Comparison of ENCODE assay signal across 10 cellular contexts in the genomic region with DNA sequence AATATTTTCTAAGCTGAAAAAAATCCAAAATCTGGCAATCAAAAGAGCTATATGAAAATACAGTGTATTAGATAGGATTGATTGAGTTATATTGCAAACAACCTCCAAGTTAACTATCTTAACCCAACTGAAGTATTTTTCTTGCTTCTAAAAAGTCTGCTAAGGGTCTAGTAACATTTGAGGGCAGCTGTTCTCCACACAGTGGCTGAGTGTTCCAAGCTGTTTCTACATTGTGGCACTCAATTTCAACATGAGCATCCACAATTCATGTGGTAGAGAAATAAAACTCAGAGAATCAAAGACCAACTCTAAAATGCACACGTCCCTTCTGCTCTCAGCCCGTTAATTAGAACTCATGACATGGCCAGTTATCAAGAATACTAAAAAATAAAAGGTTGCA.
"Had no signal": no experiment of that assay in that cellular context is flagged by ENCODE, and none has a peak within 500 bp of the region (broad histone marks: within the 10 kb centered on the region; RNA-seq: fewer than 3 reads in every experiment).

No MANE protein-coding gene starts in this region.

- H3K4me3 ChIP-seq: GM23248, GM23338, HAP-1 had no signal

- H2AFZ ChIP-seq: GM23248, GM23338 had no signal

- FAIRE-seq: H1 had no signal

- DNase-seq: GM23248, GOT3, H7, H9, HCEC 1CT, HFFc6 had no signal

- H3K27ac ChIP-seq: GM23248 had no signal

- H3K4me2 ChIP-seq: GM23338 had no signal

- H3K9ac ChIP-seq: GM23248 had no signal

- H3K4me1 ChIP-seq: HAP-1 had no signal

- H3K9me3 ChIP-seq: HAP-1 had no signal

- ATAC-seq: GM23338, HCT116 had no signal

- H3K36me3 ChIP-seq: HAP-1 had no signal
